ENCODE assay signal across 8 cellular contexts in genomic region chr19:11914417-11915055, GRCh38. TPM values are rescaled to one million over a fixed set of nuclear protein-coding genes. Genes with fewer than 3 reads are reported as not detected.
DNase-seq lines count a peak whose midpoint lies in the region; ATAC-seq, FAIRE-seq and TF ChIP-seq lines count a peak whose summit lies in the region.
"Not testable (repeated sequence)": the region's sequence is repeated elsewhere in the genome, so short reads cannot be mapped to it uniquely, and the experiment has no call there.
"Had no signal": no experiment of that assay in that cellular context is flagged by ENCODE, and none has a peak within 500 bp of the region (broad histone marks: within the 10 kb centered on the region; RNA-seq: fewer than 3 reads in every experiment).

No MANE protein-coding gene starts in this region.

- H3K36me3 ChIP-seq in PC-3 (ENCODE audit: low read depth, low read length); mucosa of descending colon (ENCODE audit: low read depth); small intestine (ENCODE audit: control insufficient read depth in 2 of 2, insufficient read depth in 2 of 2, low read length in 2 of 2): not testable (repeated sequence)
- H3K36me3 ChIP-seq in endodermal cell (ENCODE audit: control insufficient read depth, insufficient read depth, low read length): peaks cover 19% of the 10 kb centered on the region

- not testable (repeated sequence) for H3K9ac ChIP-seq in PC-3 (ENCODE audit: low read length); endodermal cell (ENCODE audit: extremely low read depth, low read length, poor library complexity, severe bottlenecking)

- not testable (repeated sequence) for H3K9me2 ChIP-seq in PC-3 (replicated peaks; ENCODE audit: low read length)

- not testable (repeated sequence) for TF ChIP-seq CTCF in PC-3 (conservative IDR thresholded peaks at IDR 0.05; ENCODE audit: low read depth, low read length); endodermal cell (conservative IDR thresholded peaks at IDR 0.05); epithelial cell of esophagus (IDR thresholded peaks at IDR 0.05; ENCODE audit: insufficient read depth, low read depth, low read length, missing control alignments); mucosa of descending colon (IDR thresholded peaks at IDR 0.05)

- intact Hi-C loops in PC-3 (cut with micrococcal nuclease); left colon (cut with DNase I, micrococcal nuclease); mucosa of descending colon (cut with DNase I, micrococcal nuclease): not testable (repeated sequence)

- not testable (repeated sequence) for H3K4me2 ChIP-seq in PC-3 (ENCODE audit: low read length)

- not testable (repeated sequence) for H3K27ac ChIP-seq in PC-3 (ENCODE audit: low read length); endodermal cell (ENCODE audit: low read depth, low read length); small intestine (ENCODE audit: low read depth in 1 of 2, low read length in 1 of 2)

- H3K4me1 Mint-ChIP-seq in endodermal cell: not testable (repeated sequence)

- H3K4me3 Mint-ChIP-seq in endodermal cell: not testable (repeated sequence)

- H2AFZ ChIP-seq in PC-3 (ENCODE audit: low read length): not testable (repeated sequence)

- not testable (repeated sequence) for H3K4me1 ChIP-seq in PC-3 (ENCODE audit: insufficient read depth, low read length); endodermal cell (ENCODE audit: control insufficient read depth, insufficient read depth, low read length); mucosa of descending colon (ENCODE audit: low read depth); small intestine (ENCODE audit: control insufficient read depth in 2 of 2, insufficient read depth in 1 of 2, low read depth in 1 of 2, low read length in 1 of 2)

- CTCF ChIA-PET in PC-3 (lab: Charles Lee): not testable (repeated sequence)

- H3K27ac Mint-ChIP-seq in endodermal cell: not testable (repeated sequence)

- H3F3A ChIP-seq in PC-3 (ENCODE audit: low read length, unreplicated experiment): not testable (repeated sequence)

- peaks cover 22% of the 10 kb centered on the region for H3K36me3 Mint-ChIP-seq in endodermal cell (ENCODE audit: low read depth)

- not testable (repeated sequence) for H4K20me1 ChIP-seq in PC-3 (ENCODE audit: low read length)

- ATAC-seq in PC-3 (peak; percentile 40; the same call in 1 of the 2 replicates), left colon (peak; percentile 42), mucosa of descending colon (peak; percentile 29)

- POLR2A ChIA-PET in PC-3 (lab: Charles Lee; ENCODE audit: unreplicated experiment): not testable (repeated sequence)

- not testable (repeated sequence) for FAIRE-seq in small intestine (lab: Jason Lieb, UNC)

- not testable (repeated sequence) for H3K27me3 ChIP-seq in PC-3 (ENCODE audit: low read length); endodermal cell (ENCODE audit: control insufficient read depth, insufficient read depth, low read length, poor library complexity, severe bottlenecking); small intestine (ENCODE audit: control insufficient read depth in 2 of 2, insufficient read depth in 2 of 2, low read length in 2 of 2)

- not testable (repeated sequence) for DNase-seq in PC-3, endodermal cell, left colon, mucosa of descending colon
- DNase-seq in epithelial cell of esophagus (ENCODE audit: low read depth): peak; percentile 10
- peak; percentile 7 for DNase-seq in small intestine

- H3K9me3 Mint-ChIP-seq in endodermal cell: peaks cover 96% of the 10 kb centered on the region

- H3K27me3 Mint-ChIP-seq in endodermal cell (ENCODE audit: insufficient read depth): not testable (repeated sequence)

- peaks cover 24% of the 10 kb centered on the region for H3K9me3 ChIP-seq in PC-3 (ENCODE audit: low read length)
- peaks cover 51% of the 10 kb centered on the region for H3K9me3 ChIP-seq in endodermal cell (ENCODE audit: control insufficient read depth, low read length)
- peaks cover 59% of the 10 kb centered on the region for H3K9me3 ChIP-seq in mucosa of descending colon
- H3K9me3 ChIP-seq in small intestine (ENCODE audit: control insufficient read depth, low read depth): not testable (repeated sequence)

- 83 to 99% methylated on average over 2 to 4 of the region's 4 CpGs for WGBS in endodermal cell (ENCODE audit: insufficient coverage in 1 of 2, insufficient read length in 1 of 2), 2 experiments
- WGBS in small intestine, 3 donors: 80 to 94% (median 84%) methylated on average over 4 of the region's 4 CpGs

- H3K79me2 ChIP-seq in PC-3 (ENCODE audit: low read length): not testable (repeated sequence)

- BruUV-seq in PC-3 (replicated peaks; lab: Mats Ljungman, UMichigan): not testable (repeated sequence)

- H3K4me3 ChIP-seq in PC-3 (ENCODE audit: low read length); epithelial cell of esophagus (ENCODE audit: low read length); mucosa of descending colon; small intestine (ENCODE audit: low read depth in 1 of 2, low read length in 2 of 2): not testable (repeated sequence)
- H3K4me3 ChIP-seq in endodermal cell (ENCODE audit: low read length): peak overlapping the region; percentile 61

RNA-seq across cellular contexts. Expression of gene ZNF700, which starts 10.4 kb away (rescaled TPM):
- 6.7 and 9.5 TPM in 2 replicates for total RNA-seq in PC-3 (2014; rRNA removed)
- 10 to 100 TPM; 11.6 to 19.2 TPM for total RNA-seq in endodermal cell
- 10.0 TPM for polyA plus RNA-seq in endodermal cell (2013, experiment 1 of 2)
- polyA plus RNA-seq in endodermal cell (2013, experiment 2 of 2): 10.7 TPM
- 10 to 100 TPM; 16.4 to 20.0 TPM for total RNA-seq in left colon
- total RNA-seq in mucosa of descending colon: 10 to 100 TPM; 16.3 to 25.2 (median 17.1) TPM
- 10 to 100 TPM in 2 of 3 donors, 1 to 10 TPM in 1; 7.3 to 19.0 (median 12.2) TPM for polyA plus RNA-seq in small intestine

RNA-seq across cellular contexts. Expression of gene ZNF69, which starts 27.0 kb away (rescaled TPM):
- total RNA-seq in PC-3 (2014; rRNA removed) (2.7 and 4.3 TPM in 2 replicates), endodermal cell (10 to 100 TPM; 24.6 to 28.8 TPM), left colon (10 to 100 TPM; 17.3 to 26.5 TPM), mucosa of descending colon (10 to 100 TPM; 15.7 to 30.5 (median 23.4) TPM)
- 15.9 TPM for polyA plus RNA-seq in endodermal cell (2013, experiment 1 of 2)
- 15.6 TPM for polyA plus RNA-seq in endodermal cell (2013, experiment 2 of 2)
- polyA plus RNA-seq in small intestine: 1 to 10 TPM; 1.4 to 5.7 (median 2.2) TPM

RNA-seq across cellular contexts. Expression of gene ZNF763, which starts 50.3 kb away (rescaled TPM):
- total RNA-seq in PC-3 (2014; rRNA removed) (0.33 TPM in 1 of 2 replicates, not detected in the other), endodermal cell (1 to 10 TPM; 4.4 to 5.0 TPM), left colon (1 to 10 TPM; 6.0 to 7.8 TPM), mucosa of descending colon (1 to 10 TPM; 4.7 to 8.9 (median 6.7) TPM)
- polyA plus RNA-seq in endodermal cell (2013, experiment 1 of 2): 2.4 TPM
- polyA plus RNA-seq in endodermal cell (2013, experiment 2 of 2): 2.1 TPM
- 1 to 10 TPM; 1.9 to 5.1 (median 2.4) TPM for polyA plus RNA-seq in small intestine
- total RNA-seq: A673, Daoy had no signal
